Comparison of ENCODE assay signal across 8 cellular contexts in genomic region chr4:70903282-70903603, GRCh38. TPM values are rescaled to one million over a fixed set of nuclear protein-coding genes. Genes with fewer than 3 reads are reported as not detected.
DNase-seq lines count a peak whose midpoint lies in the region; ATAC-seq, FAIRE-seq and TF ChIP-seq lines count a peak whose summit lies in the region.

No MANE protein-coding gene starts in this region.

- peaks cover 56% of the 10 kb centered on the region for H3K79me2 ChIP-seq in astrocyte (ENCODE audit: insufficient read depth, low read length)

- peak overlapping the region; percentile 87 for H3K4me3 ChIP-seq in CD4-positive, CD25-positive, alpha-beta regulatory T cell (ENCODE audit: low read depth, low read length)
- H3K4me3 ChIP-seq in HUES64 (ENCODE audit: low read length): peak overlapping the region; percentile 94
- H3K4me3 ChIP-seq in astrocyte (ENCODE audit: insufficient read depth, low read depth, low read length): peak overlapping the region; percentile 84
- H3K4me3 ChIP-seq in thyroid gland (replicated peaks in 1 of 3): peak overlapping the region in 2 of 3 donors; percentile 68 to 74

- H3K36me3 ChIP-seq in CD4-positive, CD25-positive, alpha-beta regulatory T cell (ENCODE audit: control insufficient read depth, insufficient read depth, low read length): no peaks in the 10 kb centered on the region
- H3K36me3 ChIP-seq in HUES64 (ENCODE audit: insufficient read depth, low read length): peaks cover 26% of the 10 kb centered on the region
- H3K36me3 ChIP-seq in astrocyte (ENCODE audit: insufficient read depth, low read length): peaks cover 10% of the 10 kb centered on the region
- no peaks in the 10 kb centered on the region for H3K36me3 ChIP-seq in thyroid gland

- peak overlapping the region; percentile 89 to 99 (median 98) for H3K4me3 Mint-ChIP-seq in CD4-positive, CD25-positive, alpha-beta regulatory T cell
- H3K4me3 Mint-ChIP-seq in astrocyte (ENCODE audit: unreplicated experiment): peak overlapping the region; percentile 100

- no peak for FAIRE-seq in astrocyte (lab: Jason Lieb, UNC)

- H3K4me2 ChIP-seq in astrocyte (ENCODE audit: low read length): peak overlapping the region; percentile 88

- no peak for TF ChIP-seq CTCF in astrocyte (IDR thresholded peaks at IDR 0.05; ENCODE audit: insufficient read depth, low read depth, low read length)
- no peak for TF ChIP-seq CTCF in thyroid gland (IDR thresholded peaks at IDR 0.05)

- no peak for ATAC-seq in CD4-positive, CD25-positive, alpha-beta regulatory T cell (ENCODE audit: low read depth in 2 of 2)

- H3K27me3 Mint-ChIP-seq in CD4-positive, CD25-positive, alpha-beta regulatory T cell: no peaks in the 10 kb centered on the region
- H3K27me3 Mint-ChIP-seq in astrocyte (ENCODE audit: low read depth, unreplicated experiment): no peaks in the 10 kb centered on the region

- H3K9ac ChIP-seq in HUES64 (ENCODE audit: low read depth, low read length): peak overlapping the region; percentile 84
- H3K9ac ChIP-seq in astrocyte (ENCODE audit: low read length): peak overlapping the region; percentile 90

- no peaks in the 10 kb centered on the region for H3K27me3 ChIP-seq in CD4-positive, CD25-positive, alpha-beta regulatory T cell (ENCODE audit: control insufficient read depth, insufficient read depth, low read length)
- H3K27me3 ChIP-seq in HUES64 (ENCODE audit: insufficient read depth, low read length) (no peaks in the 10 kb centered on the region), astrocyte (ENCODE audit: insufficient read depth, low read length) (no peaks in the 10 kb centered on the region), thyroid gland (no peaks in the 10 kb centered on the region)

- peak overlapping the region; percentile 69 for H2AFZ ChIP-seq in astrocyte (ENCODE audit: low read depth, low read length)

- peaks cover 18% of the 10 kb centered on the region for H3K36me3 Mint-ChIP-seq in CD4-positive, CD25-positive, alpha-beta regulatory T cell
- H3K36me3 Mint-ChIP-seq in astrocyte (ENCODE audit: low read depth, unreplicated experiment): peaks cover 4% of the 10 kb centered on the region

- peaks cover 19% of the 10 kb centered on the region for H3K4me1 ChIP-seq in CD4-positive, CD25-positive, alpha-beta regulatory T cell (ENCODE audit: control insufficient read depth, insufficient read depth, low read length, poor library complexity, severe bottlenecking)
- H3K4me1 ChIP-seq in HUES64 (ENCODE audit: insufficient read depth, low read length) (peaks cover 10% of the 10 kb centered on the region; the same call in 1 of the 2 replicates), astrocyte (ENCODE audit: insufficient read depth, low read length) (peaks cover 8% of the 10 kb centered on the region), thyroid gland (peaks cover 0 to 4% of the 10 kb centered on the region in 2 donors)

- no peaks in the 10 kb centered on the region for H3K9me3 ChIP-seq in CD4-positive, CD25-positive, alpha-beta regulatory T cell (ENCODE audit: control insufficient read depth in 2 of 2, low read length in 2 of 2)
- no peaks in the 10 kb centered on the region; the same call in 1 of the 2 replicates for H3K9me3 ChIP-seq in HUES64 (ENCODE audit: insufficient read depth, low read depth, low read length)
- no peaks in the 10 kb centered on the region for H3K9me3 ChIP-seq in astrocyte (ENCODE audit: insufficient read depth, low read depth, low read length)
- H3K9me3 ChIP-seq in thyroid gland: no peaks in the 10 kb centered on the region

- WGBS in HUES64: 4% methylated on average over 5 of the region's 5 CpGs
- WGBS in thyroid gland, 2 donors: 2 to 3% methylated on average over 5 of the region's 5 CpGs

- peak overlapping the region; percentile 11 to 93 (median 88) for H3K27ac Mint-ChIP-seq in CD4-positive, CD25-positive, alpha-beta regulatory T cell
- H3K27ac Mint-ChIP-seq in astrocyte (ENCODE audit: unreplicated experiment): peak overlapping the region; percentile 94

- TF ChIP-seq POLR2A in thyroid gland (IDR thresholded peaks at IDR 0.05): no peak

- peaks cover 39% of the 10 kb centered on the region for H4K20me1 ChIP-seq in astrocyte (ENCODE audit: insufficient read depth, low read length)

- H3K27ac ChIP-seq in CD4-positive, CD25-positive, alpha-beta regulatory T cell (ENCODE audit: insufficient read depth, low read length, poor library complexity, severe bottlenecking): no peak overlapping the region
- H3K27ac ChIP-seq in HUES64 (ENCODE audit: low read depth, low read length) (no peak overlapping the region), astrocyte (ENCODE audit: low read depth, low read length) (peak overlapping the region; percentile 85), thyroid gland (peak overlapping the region in 2 of 3 donors; percentile 81 to 88)

- H3K4me1 Mint-ChIP-seq in CD4-positive, CD25-positive, alpha-beta regulatory T cell: peaks cover 32 to 43% (median 37%) of the 10 kb centered on the region in 4 donors
- peaks cover 6% of the 10 kb centered on the region for H3K4me1 Mint-ChIP-seq in astrocyte (ENCODE audit: low read depth, unreplicated experiment)

- intact Hi-C loops in thyroid gland (cut with DNase I): no loop called here

- peaks cover 0 to 2% (median 0%) of the 10 kb centered on the region in 7 donors for H3K9me3 Mint-ChIP-seq in CD4-positive, CD25-positive, alpha-beta regulatory T cell
- H3K9me3 Mint-ChIP-seq in astrocyte (ENCODE audit: unreplicated experiment): no peaks in the 10 kb centered on the region

- DNase-seq in CD4-positive, CD25-positive, alpha-beta regulatory T cell: no peak
- no peak for DNase-seq in astrocyte (ENCODE audit: low read depth)
- peak; percentile 42 for DNase-seq in kidney tubule cell (ENCODE audit: low spot score)
- peak; percentile 32 to 39 for DNase-seq in thyroid gland
- DNase-seq in DMS153 treated with DMSO at 0.1 percent for 48 hours (lab: John Stamatoyannopoulos, UW; ENCODE audit: unreplicated experiment): no peak
- no peak for DNase-seq in NCI-H446 (lab: John Stamatoyannopoulos, UW)
- no peak for DNase-seq in occipital lobe (lab: John Stamatoyannopoulos, UW)

RNA-seq across cellular contexts. Expression of gene MOB1B, which starts 1.1 kb away (rescaled TPM):
- 17.7 TPM for total RNA-seq in CD4-positive, CD25-positive, alpha-beta regulatory T cell
- 1 to 10 TPM in 3 of 4 donors, under 1 TPM in 1; 0.96 to 2.0 (median 1.2) TPM for polyA plus RNA-seq in CD4-positive, CD25-positive, alpha-beta regulatory T cell
- 13.9 TPM for polyA plus RNA-seq in HUES64 (2013, experiment 1 of 2)
- polyA plus RNA-seq in HUES64 (2013, experiment 2 of 2): 16.5 TPM
- total RNA-seq in astrocyte: 36.0 and 40.6 TPM in 2 replicates
- 10 to 100 TPM; 24.1 to 33.9 (median 29.6) TPM for total RNA-seq in thyroid gland
- total RNA-seq in occipital lobe: 39.6 TPM

Comparison
In these comparisons a context has a peak if more than half of its experiments do, and no peak if none do; other contexts are left out.
1. DNase-seq: peak in kidney tubule cell (single experiment) and thyroid gland (2 of 2); none in CD4-positive, CD25-positive, alpha-beta regulatory T cell (0 of 3), astrocyte (single experiment), DMS153 treated with DMSO at 0.1 percent for 48 hours (single experiment), NCI-H446 (0 of 2) and occipital lobe (single experiment).
2. H3K27ac ChIP-seq: peak in astrocyte (single experiment) and thyroid gland (2 of 3); none in CD4-positive, CD25-positive, alpha-beta regulatory T cell (single experiment) and HUES64 (single experiment).
3. Peak in every context shown above with its lines, with median percentiles within 50 percentile points of each other: H3K4me3 ChIP-seq.